Comparison of ENCODE assay signal across 36 cellular contexts in genomic region chr20:21118782-21119181, GRCh38. TPM values are rescaled to one million over a fixed set of nuclear protein-coding genes. Genes with fewer than 3 reads are reported as not detected.
"Had no signal": no experiment of that assay in that cellular context is flagged by ENCODE, and none has a peak within 500 bp of the region (broad histone marks: within the 10 kb centered on the region; RNA-seq: fewer than 3 reads in every experiment).

No MANE protein-coding gene starts in this region.

- H3K4me1 Mint-ChIP-seq: naive thymus-derived CD8-positive, alpha-beta T cell; nephron progenitor cell; neural crest cell; stimulated activated memory B cell treated with anti-CD40 and anti-IgM and Interleukin-4, amounts not matched to agents 10 μg/mL and 1 μg/mL and 100 μg/mL, for 72 hours had no signal

- H3K9ac ChIP-seq: parathyroid adenoma had no signal

- ATAC-seq: naive thymus-derived CD8-positive, alpha-beta T cell; natural killer cell treated with Interleukin-12 subunit alpha and Interleukin-12 subunit beta and Interleukin-15 and Interleukin-18, amount 100 ng/mL, for 72 hours; psoas muscle; right cardiac atrium; sciatic nerve; stimulated activated memory B cell treated with anti-CD40 and anti-IgM and Interleukin-4, amounts not matched to agents 10 μg/mL and 1 μg/mL and 100 μg/mL, for 72 hours; stimulated activated naive CD8-positive, alpha-beta T cell treated with anti-CD3 and anti-CD28 coated beads, Interleukin-15, amount 100 ng/mL, for 72 hours; upper lobe of right lung had no signal

- H3K36me3 Mint-ChIP-seq: naive thymus-derived CD8-positive, alpha-beta T cell; natural killer cell treated with Interleukin-12 subunit alpha and Interleukin-12 subunit beta and Interleukin-15 and Interleukin-18, amount 100 ng/mL, for 72 hours; stimulated activated memory B cell treated with anti-CD40 and anti-IgM and Interleukin-4, amounts not matched to agents 10 μg/mL and 1 μg/mL and 100 μg/mL, for 72 hours; type B pancreatic cell had no signal

- H3K27me3 ChIP-seq: ovary, suprapubic skin, testis, upper lobe of right lung, uterus had no signal

- H3K36me3 ChIP-seq: ovary, spleen, suprapubic skin, tibial artery, transverse colon, upper lobe of right lung, uterus had no signal

- H3K4me2 ChIP-seq: smooth muscle cell had no signal

- H3K9me3 Mint-ChIP-seq: natural killer cell treated with Interleukin-12 subunit alpha and Interleukin-12 subunit beta and Interleukin-15 and Interleukin-18, amount 100 ng/mL, for 72 hours; neural crest cell; stimulated activated memory B cell treated with anti-CD40 and anti-IgM and Interleukin-4, amounts not matched to agents 10 μg/mL and 1 μg/mL and 100 μg/mL, for 72 hours; stimulated activated naive CD8-positive, alpha-beta T cell treated with anti-CD3 and anti-CD28 coated beads, Interleukin-15, amount 100 ng/mL, for 72 hours; type B pancreatic cell had no signal

- H3K4me3 Mint-ChIP-seq: naive thymus-derived CD8-positive, alpha-beta T cell; natural killer cell treated with Interleukin-12 subunit alpha and Interleukin-12 subunit beta and Interleukin-15 and Interleukin-18, amount 100 ng/mL, for 72 hours; nephron progenitor cell; neural crest cell; stimulated activated memory B cell treated with anti-CD40 and anti-IgM and Interleukin-4, amounts not matched to agents 10 μg/mL and 1 μg/mL and 100 μg/mL, for 72 hours; stimulated activated naive CD8-positive, alpha-beta T cell treated with anti-CD3 and anti-CD28 coated beads, Interleukin-15, amount 100 ng/mL, for 72 hours; type B pancreatic cell had no signal

- H3K4me1 ChIP-seq: parathyroid adenoma, psoas muscle, spleen, suprapubic skin, testis, tibial artery, transverse colon, upper lobe of right lung, uterus had no signal

- H3K79me2 ChIP-seq: parathyroid adenoma had no signal

- H3K4me3 ChIP-seq: ovary, psoas muscle, skin epidermis, smooth muscle cell, spleen, suprapubic skin, testis, tibial artery, transverse colon, upper lobe of right lung, uterus had no signal

- H3K27ac Mint-ChIP-seq: naive thymus-derived CD8-positive, alpha-beta T cell; natural killer cell treated with Interleukin-12 subunit alpha and Interleukin-12 subunit beta and Interleukin-15 and Interleukin-18, amount 100 ng/mL, for 72 hours; nephron progenitor cell; progenitor cell of endocrine pancreas; stimulated activated memory B cell treated with anti-CD40 and anti-IgM and Interleukin-4, amounts not matched to agents 10 μg/mL and 1 μg/mL and 100 μg/mL, for 72 hours; stimulated activated naive CD8-positive, alpha-beta T cell treated with anti-CD3 and anti-CD28 coated beads, Interleukin-15, amount 100 ng/mL, for 72 hours; type B pancreatic cell had no signal

- H3K9me3 ChIP-seq: ovary, psoas muscle, spleen, suprapubic skin, testis, tibial artery, transverse colon, upper lobe of right lung, uterus had no signal

- H3K27ac ChIP-seq: ovary, parathyroid adenoma, psoas muscle, skin epidermis, spleen, suprapubic skin, testis, tibial artery, transverse colon, upper lobe of right lung, uterus had no signal

- DNase-seq: naive thymus-derived CD8-positive, alpha-beta T cell; nephron progenitor cell; occipital lobe; ovary; posterior cingulate gyrus; psoas muscle; right cardiac atrium; spleen; stimulated activated CD4-positive, alpha-beta T cell treated with anti-CD3 and anti-CD28 coated beads, Interleukin-12 subunit alpha, Interleukin-12 subunit beta, amount 100 ng/mL, for 4 hours; stimulated activated CD4-positive, alpha-beta T cell treated with anti-CD3 and anti-CD28 coated beads, Interleukin-1b, Interleukin-23, amount 100 ng/mL, for 48 hours; stimulated activated CD4-positive, alpha-beta T cell treated with anti-CD3 and anti-CD28 coated beads, Interleukin-4, amount 100 ng/mL, for 1 hour; stimulated activated CD4-positive, alpha-beta T cell treated with anti-CD3 and anti-CD28 coated beads, Interleukin-4, amount 100 ng/mL, for 4 hours; stimulated activated CD8-positive, alpha-beta memory T cell treated with anti-CD3 and anti-CD28 coated beads, Interleukin-4, amount 100 ng/mL, for 48 hours; stimulated activated naive CD4-positive, alpha-beta T cell; stimulated activated naive CD8-positive, alpha-beta T cell treated with anti-CD3 and anti-CD28 coated beads, Interleukin-15, amount 100 ng/mL, for 72 hours; stimulated activated naive CD8-positive, alpha-beta T cell treated with anti-CD3 and anti-CD28 coated beads, Interleukin-15, Interleukin-2, amounts not matched to agents 100 U/mL and 50 U/mL, for 24 hours; substantia nigra; testis; tibial artery; transverse colon; upper lobe of right lung; uterus had no signal

- H2AFZ ChIP-seq: parathyroid adenoma had no signal

RNA-seq across cellular contexts. Expression of gene LINC00237, which starts 12.6 kb away (rescaled TPM):
- total RNA-seq: naive thymus-derived CD8-positive, alpha-beta T cell; natural killer cell treated with Interleukin-12 subunit alpha and Interleukin-12 subunit beta and Interleukin-15 and Interleukin-18, amount 100 ng/mL, for 72 hours; neural crest cell; osteoblast; progenitor cell of endocrine pancreas; psoas muscle; renal cortical epithelial cell; right cardiac atrium; sciatic nerve; smooth muscle cell; spleen; testis; transverse colon; upper lobe of right lung; urinary bladder; uterus had no signal
- polyA plus RNA-seq: ovary, psoas muscle, right cardiac atrium, smooth muscle cell, thymus, urinary bladder had no signal
